In the genomic region with DNA sequence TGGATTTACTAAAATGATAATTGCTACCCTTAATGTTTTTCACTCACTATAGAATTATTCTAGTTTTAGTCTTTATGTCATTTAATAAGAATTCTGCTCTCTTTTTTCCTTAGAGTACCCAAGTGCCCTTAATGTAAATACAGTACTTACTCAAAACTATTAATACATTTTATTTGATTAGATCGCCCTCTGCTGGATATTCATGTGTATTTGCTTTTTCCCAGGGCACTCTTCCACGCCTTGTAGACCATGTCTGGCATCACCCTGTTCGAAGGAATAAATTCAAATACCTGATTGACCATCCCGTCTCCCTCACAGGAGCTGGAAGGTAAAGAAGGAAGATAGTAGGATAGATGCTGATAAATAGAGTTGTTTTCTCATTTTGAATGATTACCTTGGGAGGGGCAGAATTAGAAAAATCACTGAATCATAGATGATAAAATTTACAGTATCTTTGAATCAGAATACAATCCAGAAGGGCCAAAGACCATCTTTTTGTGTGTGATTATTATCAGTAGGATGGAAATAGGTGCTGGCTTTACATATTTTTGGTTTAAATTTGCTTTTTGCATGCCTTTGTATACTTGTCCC, we compare ENCODE assay signal across 8 cellular contexts. TPM values are rescaled to one million over a fixed set of nuclear protein-coding genes. Genes with fewer than 3 reads are reported as not detected.
A peak's percentile ranks its signal among the peaks of the same experiment; 100 is the strongest.
DNase-seq lines count a peak whose midpoint lies in the region; ATAC-seq and FAIRE-seq lines count a peak whose summit lies in the region.

No MANE protein-coding gene starts in this region.

- CTCF ChIA-PET in activated CD4-positive, alpha-beta memory T cell treated with anti-CD3 and anti-CD28 coated beads for 36 hours (lab: Charles Lee), result interaction anchor here (0.6 to 6.8 kb wide), 15 partner anchors 76 to 838 kb away, joined by 3 to 75 read pairs (median 4); partner anchors contain the start of genes SOAT1 and TOR3A

- H3K4me3 Mint-ChIP-seq in activated CD4-positive, alpha-beta memory T cell treated with anti-CD3 and anti-CD28 coated beads for 36 hours, result no peak overlapping the region

- no peak overlapping the region for H3K27ac Mint-ChIP-seq in activated CD4-positive, alpha-beta memory T cell treated with anti-CD3 and anti-CD28 coated beads for 36 hours

- H3K4ac ChIP-seq in trophoblast cell (ENCODE audit: low read depth, low read length), result no peak overlapping the region

- no CpG with 5 or more reads among the region's 4 CpGs for WGBS in trophoblast cell (ENCODE audit: extremely low coverage, insufficient coverage, insufficient read length)

- peaks cover 6% of the 10 kb centered on the region for H3K79me1 ChIP-seq in trophoblast cell (ENCODE audit: low read length)

- H2BK120ac ChIP-seq in trophoblast cell (ENCODE audit: insufficient read depth, low read length, poor library complexity), result no peak overlapping the region

- no peak overlapping the region for H4K91ac ChIP-seq in trophoblast cell (ENCODE audit: low read depth, low read length)

- no peaks in the 10 kb centered on the region for H3K9me3 Mint-ChIP-seq in activated CD4-positive, alpha-beta memory T cell treated with anti-CD3 and anti-CD28 coated beads for 36 hours

- H3K27ac ChIP-seq in trophoblast cell (ENCODE audit: low read depth, low read length), result no peak overlapping the region

- H3K27me3 Mint-ChIP-seq in activated CD4-positive, alpha-beta memory T cell treated with anti-CD3 and anti-CD28 coated beads for 36 hours, result no peaks in the 10 kb centered on the region

- peaks cover 4% of the 10 kb centered on the region for H3K79me2 ChIP-seq in trophoblast cell (ENCODE audit: control insufficient read depth, insufficient read depth, low read length, poor library complexity)

- no peak overlapping the region for H4K8ac ChIP-seq in trophoblast cell (ENCODE audit: low read depth, low read length)

- no peak overlapping the region for H4K12ac ChIP-seq in trophoblast cell (ENCODE audit: low read depth, low read length)

- DNase-seq in stimulated activated CD4-positive, alpha-beta T cell treated with anti-CD3 and anti-CD28 coated beads, Interleukin-15, amount 100 ng/mL, for 24 hours, result peak; percentile 15
- no peak for DNase-seq in stimulated activated CD4-positive, alpha-beta T cell treated with anti-CD3 and anti-CD28 coated beads, Interleukin-12 subunit alpha, Interleukin-12 subunit beta, amount 100 ng/mL, for 4 hours
- DNase-seq in HS-5 (ENCODE audit: low read depth) (peak; percentile 60), NCI-H526 treated with DMSO at 0.1 percent for 48 hours (lab: John Stamatoyannopoulos, UW) (peak; percentile 95), frontal cortex (ENCODE audit: low spot score in 2 of 2) (peak; percentile 44 to 56), trophoblast cell (peak; percentile 52 to 94)
- DNase-seq in activated CD4-positive, alpha-beta memory T cell treated with anti-CD3 and anti-CD28 coated beads for 36 hours, result peak; percentile 24

- no peak overlapping the region for H2AFZ ChIP-seq in trophoblast cell (ENCODE audit: insufficient read depth, low read length, poor library complexity)

- no peak overlapping the region for H3K9ac ChIP-seq in trophoblast cell (ENCODE audit: low read length)

- POLR2A ChIA-PET in activated CD4-positive, alpha-beta memory T cell treated with anti-CD3 and anti-CD28 coated beads for 36 hours (lab: Charles Lee), result no interaction called here

- FAIRE-seq in frontal cortex (lab: Jason Lieb, UNC), result peak; percentile 71

- H3K14ac ChIP-seq in trophoblast cell (ENCODE audit: low read length), result no peak overlapping the region

- no peak overlapping the region for H3K4me3 ChIP-seq in trophoblast cell (ENCODE audit: low read depth, low read length)

- H3K23ac ChIP-seq in trophoblast cell (ENCODE audit: low read length), result no peak overlapping the region

- no peak overlapping the region for H2BK12ac ChIP-seq in trophoblast cell (ENCODE audit: low read length)

- no peak for ATAC-seq in GM19324 (IDR thresholded peaks at IDR 0.05; ENCODE audit: low FRiP score, unreplicated experiment)

- H2BK5ac ChIP-seq in trophoblast cell (ENCODE audit: low read depth, low read length, poor library complexity), result no peak overlapping the region

- intact Hi-C loops in activated CD4-positive, alpha-beta memory T cell treated with anti-CD3 and anti-CD28 coated beads for 36 hours (cut with micrococcal nuclease), result loop anchor here (1.0 to 5.0 kb wide), 7 partner anchors 53 to 643 kb away; partner anchors contain the start of genes FAM20B and RALGPS2

- H3K18ac ChIP-seq in trophoblast cell (ENCODE audit: low read length), result no peak overlapping the region

- no peaks in the 10 kb centered on the region for H3K4me1 ChIP-seq in trophoblast cell (ENCODE audit: control insufficient read depth in 1 of 2, insufficient read depth in 2 of 2, low read length in 2 of 2)

- H2AK5ac ChIP-seq in trophoblast cell (ENCODE audit: low read length), result no peak overlapping the region

- no peaks in the 10 kb centered on the region for H3K36me3 ChIP-seq in trophoblast cell (ENCODE audit: control insufficient read depth in 1 of 2, insufficient read depth in 2 of 2, low read length in 2 of 2)

- H3K4me2 ChIP-seq in trophoblast cell (ENCODE audit: low read length), result no peak overlapping the region

- H3K27me3 ChIP-seq in trophoblast cell (ENCODE audit: insufficient read depth, low read length), result no peaks in the 10 kb centered on the region

- peaks cover 12% of the 10 kb centered on the region for H3K4me1 Mint-ChIP-seq in activated CD4-positive, alpha-beta memory T cell treated with anti-CD3 and anti-CD28 coated beads for 36 hours (ENCODE audit: low read depth)

- no peaks in the 10 kb centered on the region for H3K36me3 Mint-ChIP-seq in activated CD4-positive, alpha-beta memory T cell treated with anti-CD3 and anti-CD28 coated beads for 36 hours

- H3K9me3 ChIP-seq in trophoblast cell (ENCODE audit: insufficient read depth, low read depth, low read length), result no peaks in the 10 kb centered on the region

RNA-seq across cellular contexts. Expression of gene AXDND1, which starts 4.1 kb away (rescaled TPM):
- total RNA-seq in activated CD4-positive, alpha-beta memory T cell treated with anti-CD3 and anti-CD28 coated beads for 36 hours, result under 1 TPM; 0.48 to 0.51 TPM
- 0.41 TPM for total RNA-seq in frontal cortex
- polyA plus RNA-seq in trophoblast cell (2013), result 0.04 and 0.18 TPM in 2 replicates
